1 cellular context compared by ENCODE assay signal in the genomic region with DNA sequence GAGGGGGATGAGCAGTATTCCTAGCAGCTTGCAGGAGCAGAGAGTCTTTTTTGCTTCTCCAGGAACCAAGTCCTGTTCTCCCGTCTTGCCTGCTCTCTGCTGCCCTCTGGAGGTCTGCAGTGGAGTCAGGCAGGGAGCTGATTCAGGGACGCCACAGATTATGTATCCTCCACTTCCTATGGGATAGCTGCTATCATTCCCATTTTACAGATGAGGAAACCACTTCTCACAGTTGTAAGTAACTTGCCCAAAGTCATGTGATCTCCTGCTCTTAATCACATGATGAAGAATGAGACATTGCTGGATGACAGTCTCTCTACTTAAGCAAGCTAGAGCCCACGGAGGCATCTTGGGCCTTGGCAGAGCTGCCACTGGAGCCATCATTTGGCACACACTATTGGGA.
TF ChIP-seq lines count a peak whose summit lies in the region.

No MANE protein-coding gene starts in this region.

TF ChIP-seq in K562, 482 proteins besides CTCF, POLR2A, EP300 and RAD21 (continued from another document):
- TF ChIP-seq, protein P1, sequence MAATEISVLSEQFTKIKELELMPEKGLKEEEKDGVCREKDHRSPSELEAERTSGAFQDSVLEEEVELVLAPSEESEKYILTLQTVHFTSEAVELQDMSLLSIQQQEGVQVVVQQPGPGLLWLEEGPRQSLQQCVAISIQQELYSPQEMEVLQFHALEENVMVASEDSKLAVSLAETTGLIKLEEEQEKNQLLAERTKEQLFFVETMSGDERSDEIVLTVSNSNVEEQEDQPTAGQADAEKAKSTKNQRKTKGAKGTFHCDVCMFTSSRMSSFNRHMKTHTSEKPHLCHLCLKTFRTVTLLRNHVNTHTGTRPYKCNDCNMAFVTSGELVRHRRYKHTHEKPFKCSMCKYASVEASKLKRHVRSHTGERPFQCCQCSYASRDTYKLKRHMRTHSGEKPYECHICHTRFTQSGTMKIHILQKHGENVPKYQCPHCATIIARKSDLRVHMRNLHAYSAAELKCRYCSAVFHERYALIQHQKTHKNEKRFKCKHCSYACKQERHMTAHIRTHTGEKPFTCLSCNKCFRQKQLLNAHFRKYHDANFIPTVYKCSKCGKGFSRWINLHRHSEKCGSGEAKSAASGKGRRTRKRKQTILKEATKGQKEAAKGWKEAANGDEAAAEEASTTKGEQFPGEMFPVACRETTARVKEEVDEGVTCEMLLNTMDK (IDR thresholded peaks at IDR 0.05; ENCODE audit: borderline replicate concordance, insufficient read depth, low read depth, low read length, poor library complexity, severe bottlenecking), result peak; percentile 27
- TF ChIP-seq ZKSCAN8 (CRISPR knock-in tag; IDR thresholded peaks at IDR 0.05) (no peak), ZNF354B (CRISPR knock-in tag; IDR thresholded peaks at IDR 0.05) (no peak), TFE3 (CRISPR knock-in tag; IDR thresholded peaks at IDR 0.05) (peak; percentile 93), TOE1 (IDR thresholded peaks at IDR 0.05; ENCODE audit: borderline replicate concordance) (peak; percentile 44; the same call in 1 of the 2 replicates), TOE1 (CRISPR knock-in tag; IDR thresholded peaks at IDR 0.05; ENCODE audit: borderline replicate concordance, low read depth) (no peak), RB1 (IDR thresholded peaks at IDR 0.05; ENCODE audit: low read depth) (0 out of 2 replicates have a peak, but pooled peaks have one; percentile 13), SMC3 (conservative IDR thresholded peaks at IDR 0.05; ENCODE audit: insufficient read depth, low read depth, low read length) (peak; percentile 87), BHLHE40 (IDR thresholded peaks at IDR 0.05; ENCODE audit: low read length) (0 out of 2 replicates have a peak, but pooled peaks have one; percentile 11)
- TF ChIP-seq, protein P2, sequence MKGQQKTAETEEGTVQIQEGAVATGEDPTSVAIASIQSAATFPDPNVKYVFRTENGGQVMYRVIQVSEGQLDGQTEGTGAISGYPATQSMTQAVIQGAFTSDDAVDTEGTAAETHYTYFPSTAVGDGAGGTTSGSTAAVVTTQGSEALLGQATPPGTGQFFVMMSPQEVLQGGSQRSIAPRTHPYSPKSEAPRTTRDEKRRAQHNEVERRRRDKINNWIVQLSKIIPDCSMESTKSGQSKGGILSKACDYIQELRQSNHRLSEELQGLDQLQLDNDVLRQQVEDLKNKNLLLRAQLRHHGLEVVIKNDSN (CRISPR knock-in tag; IDR thresholded peaks at IDR 0.05), result no peak
TF ChIP-seq in K562: peak in this region for 9.
